In the genomic region with DNA sequence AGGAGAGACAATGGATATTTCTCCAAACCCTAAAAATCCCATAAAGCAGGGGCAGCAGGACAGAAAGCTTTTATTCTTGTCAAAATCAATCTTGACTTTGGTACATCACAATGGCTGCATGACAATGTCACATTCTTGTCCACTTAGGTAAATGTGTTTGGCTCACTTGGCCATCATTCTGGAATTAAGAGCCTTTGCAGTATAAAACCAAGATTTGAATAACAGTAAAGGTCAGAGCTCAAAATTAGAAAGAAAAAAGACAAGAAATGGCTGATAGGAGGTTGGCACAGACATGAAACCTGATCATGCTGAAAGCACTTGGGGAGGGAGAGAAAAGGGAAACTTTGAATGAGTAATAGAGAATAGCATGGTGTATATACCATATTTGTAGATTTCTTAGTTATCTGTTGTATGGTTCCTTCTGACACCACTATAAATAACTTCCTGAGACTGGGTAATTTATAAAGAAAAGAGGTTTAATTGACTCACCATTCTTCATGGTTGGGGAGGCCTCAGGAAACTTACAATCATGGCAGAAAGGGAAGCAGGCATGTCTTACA, we compare ENCODE assay signal across 23 cellular contexts.
DNase-seq lines count a peak whose midpoint lies in the region; ATAC-seq and TF ChIP-seq lines count a peak whose summit lies in the region.
"Had no signal": no experiment of that assay in that cellular context is flagged by ENCODE, and none has a peak within 500 bp of the region (broad histone marks: within the 10 kb centered on the region; RNA-seq: fewer than 3 reads in every experiment).

No MANE protein-coding gene starts in this region.

- CTCF ChIA-PET in activated CD4-positive, alpha-beta T cell treated with anti-CD3 and anti-CD28 coated beads for 36 hours (lab: Charles Lee): interaction anchor here (0.5 kb wide), 1 partner anchor 141 kb away, joined by 4 read pairs; no protein-coding TSS in a partner anchor
- CTCF ChIA-PET in WTC11 (lab: Charles Lee): no interaction called here

- H3K27me3 Mint-ChIP-seq in activated CD4-positive, alpha-beta T cell treated with anti-CD3 and anti-CD28 coated beads for 36 hours: no peaks in the 10 kb centered on the region
- H3K27me3 Mint-ChIP-seq in WTC11 (ENCODE audit: low read depth): no peaks in the 10 kb centered on the region
- no peaks in the 10 kb centered on the region for H3K27me3 Mint-ChIP-seq in stimulated activated naive B cell treated with anti-CD40 and anti-IgM and Interleukin-4, amounts not matched to agents 10 μg/mL and 1 μg/mL and 100 μg/mL, for 72 hours
- H3K27me3 Mint-ChIP-seq: activated CD4-positive, alpha-beta T cell treated with anti-CD3 and anti-CD28 coated beads, Interleukin-2, amount 10 ng/mL, durations not matched to agents 24 days and 14 days; activated CD8-positive, alpha-beta memory T cell treated with anti-CD3 and anti-CD28 coated beads, Interleukin-2, amount 10 ng/mL, durations not matched to agents 7 days and 5 days; CD4-positive, alpha-beta T cell had no signal

- H3K4me1 Mint-ChIP-seq in activated CD4-positive, alpha-beta T cell treated with anti-CD3 and anti-CD28 coated beads for 36 hours: peaks cover 5% of the 10 kb centered on the region
- peaks cover 41% of the 10 kb centered on the region for H3K4me1 Mint-ChIP-seq in WTC11
- H3K4me1 Mint-ChIP-seq in stimulated activated naive B cell treated with anti-CD40 and anti-IgM and Interleukin-4, amounts not matched to agents 10 μg/mL and 1 μg/mL and 100 μg/mL, for 72 hours: peaks cover 6 to 9% of the 10 kb centered on the region in 2 donors
- H3K4me1 Mint-ChIP-seq: activated CD4-positive, alpha-beta T cell treated with anti-CD3 and anti-CD28 coated beads, Interleukin-2, amount 10 ng/mL, durations not matched to agents 24 days and 14 days had no signal

- intact Hi-C loops in activated CD4-positive, alpha-beta T cell treated with anti-CD3 and anti-CD28 coated beads for 36 hours (cut with DNase I, micrococcal nuclease): no loop called here

- H3K27ac Mint-ChIP-seq in activated CD4-positive, alpha-beta T cell treated with anti-CD3 and anti-CD28 coated beads for 36 hours: no peak overlapping the region
- H3K27ac Mint-ChIP-seq in WTC11: peak overlapping the region; percentile 64
- H3K27ac Mint-ChIP-seq in stimulated activated naive B cell treated with anti-CD40 and anti-IgM and Interleukin-4, amounts not matched to agents 10 μg/mL and 1 μg/mL and 100 μg/mL, for 72 hours: peak overlapping the region; percentile 84
- H3K27ac Mint-ChIP-seq: activated CD4-positive, alpha-beta T cell treated with anti-CD3 and anti-CD28 coated beads, Interleukin-2, amount 10 ng/mL, durations not matched to agents 24 days and 14 days; activated CD8-positive, alpha-beta memory T cell treated with anti-CD3 and anti-CD28 coated beads, Interleukin-2, amount 10 ng/mL, durations not matched to agents 7 days and 5 days; CD4-positive, alpha-beta T cell; type B pancreatic cell had no signal

- no peak overlapping the region for H3K4me3 Mint-ChIP-seq in activated CD4-positive, alpha-beta T cell treated with anti-CD3 and anti-CD28 coated beads for 36 hours
- no peak overlapping the region for H3K4me3 Mint-ChIP-seq in WTC11
- peak overlapping the region in 1 of 2 donors; percentile 9 for H3K4me3 Mint-ChIP-seq in stimulated activated naive B cell treated with anti-CD40 and anti-IgM and Interleukin-4, amounts not matched to agents 10 μg/mL and 1 μg/mL and 100 μg/mL, for 72 hours
- H3K4me3 Mint-ChIP-seq: activated CD4-positive, alpha-beta T cell treated with anti-CD3 and anti-CD28 coated beads, Interleukin-2, amount 10 ng/mL, durations not matched to agents 24 days and 14 days; activated CD8-positive, alpha-beta memory T cell treated with anti-CD3 and anti-CD28 coated beads, Interleukin-2, amount 10 ng/mL, durations not matched to agents 7 days and 5 days; CD4-positive, alpha-beta T cell; type B pancreatic cell had no signal

- POLR2A ChIA-PET in activated CD4-positive, alpha-beta T cell treated with anti-CD3 and anti-CD28 coated beads for 36 hours (lab: Charles Lee): no interaction called here
- POLR2A ChIA-PET in WTC11 (lab: Charles Lee): no interaction called here

- DNase-seq in activated CD4-positive, alpha-beta T cell treated with anti-CD3 and anti-CD28 coated beads for 36 hours: no peak
- DNase-seq in activated CD4-positive, alpha-beta T cell treated with anti-CD3 and anti-CD28 coated beads for 48 hours: no peak
- no peak for DNase-seq in WTC11 (ENCODE audit: low spot score)
- no peak for DNase-seq in stimulated activated naive B cell treated with anti-CD40 and anti-IgM and Interleukin-4, amounts not matched to agents 10 μg/mL and 1 μg/mL and 100 μg/mL, for 72 hours
- DNase-seq in NCI-H2171 (lab: John Stamatoyannopoulos, UW): no peak
- DNase-seq in C1 segment of cervical spinal cord (lab: John Stamatoyannopoulos, UW): no peak
- DNase-seq: 8988T; activated CD8-positive, alpha-beta memory T cell treated with anti-CD3 and anti-CD28 coated beads, Interleukin-2, amount 10 ng/mL, durations not matched to agents 7 days and 5 days; body of pancreas; CD4-positive, alpha-beta T cell; cerebellar nuclear complex; EL; left colon; mesenchymal stem cell; NCI-H1436 treated with DMSO at 0.1 percent for 48 hours; NCI-H2107; NCI-H446 treated with DMSO at 0.1 percent for 48 hours; Peyer's patch; stimulated activated CD4-positive, alpha-beta T cell treated with anti-CD3 and anti-CD28 coated beads, Interleukin-15, amount 100 ng/mL, for 24 hours had no signal

- H3K9me3 Mint-ChIP-seq in activated CD4-positive, alpha-beta T cell treated with anti-CD3 and anti-CD28 coated beads for 36 hours (ENCODE audit: low read depth): no peaks in the 10 kb centered on the region
- peaks cover 9% of the 10 kb centered on the region for H3K9me3 Mint-ChIP-seq in WTC11
- H3K9me3 Mint-ChIP-seq in stimulated activated naive B cell treated with anti-CD40 and anti-IgM and Interleukin-4, amounts not matched to agents 10 μg/mL and 1 μg/mL and 100 μg/mL, for 72 hours: peaks cover 2 to 7% of the 10 kb centered on the region in 2 donors
- H3K9me3 Mint-ChIP-seq: activated CD4-positive, alpha-beta T cell treated with anti-CD3 and anti-CD28 coated beads, Interleukin-2, amount 10 ng/mL, durations not matched to agents 24 days and 14 days; CD4-positive, alpha-beta T cell; type B pancreatic cell had no signal

- TF ChIP-seq CTCF in WTC11 (IDR thresholded peaks at IDR 0.05): no peak

- ATAC-seq in activated CD4-positive, alpha-beta T cell treated with anti-CD3 and anti-CD28 coated beads for 36 hours: peak; percentile 80
- ATAC-seq in HG02884 (IDR thresholded peaks at IDR 0.05; ENCODE audit: unreplicated experiment): peak; percentile 46
- peak; percentile 25 for ATAC-seq in WTC11
- ATAC-seq in stimulated activated naive B cell treated with anti-CD40 and anti-IgM and Interleukin-4, amounts not matched to agents 10 μg/mL and 1 μg/mL and 100 μg/mL, for 72 hours (replicated peaks): peak; percentile 82 to 92
- ATAC-seq in GM21367 (IDR thresholded peaks at IDR 0.05; ENCODE audit: unreplicated experiment): no peak
- ATAC-seq: activated CD8-positive, alpha-beta memory T cell treated with anti-CD3 and anti-CD28 coated beads, Interleukin-2, amount 10 ng/mL, durations not matched to agents 7 days and 5 days; body of pancreas; left colon had no signal

- H3K36me3 Mint-ChIP-seq in activated CD4-positive, alpha-beta T cell treated with anti-CD3 and anti-CD28 coated beads for 36 hours (ENCODE audit: low read depth): no peaks in the 10 kb centered on the region
- H3K36me3 Mint-ChIP-seq in WTC11: no peaks in the 10 kb centered on the region; the same call in 1 of the 2 replicates
- peaks cover 1 to 9% of the 10 kb centered on the region in 2 donors for H3K36me3 Mint-ChIP-seq in stimulated activated naive B cell treated with anti-CD40 and anti-IgM and Interleukin-4, amounts not matched to agents 10 μg/mL and 1 μg/mL and 100 μg/mL, for 72 hours
- H3K36me3 Mint-ChIP-seq: activated CD8-positive, alpha-beta memory T cell treated with anti-CD3 and anti-CD28 coated beads, Interleukin-2, amount 10 ng/mL, durations not matched to agents 7 days and 5 days; type B pancreatic cell had no signal

TF ChIP-seq in WTC11, 78 proteins besides CTCF, POLR2A, EP300 and RAD21:
- TF ChIP-seq MXD4 (CRISPR knock-in tag; IDR thresholded peaks at IDR 0.05; ENCODE audit: borderline replicate concordance): no peak
- no peak for TF ChIP-seq FOXP1 (CRISPR knock-in tag; IDR thresholded peaks at IDR 0.05; ENCODE audit: borderline replicate concordance)
